Comparison of ENCODE assay signal across 25 cellular contexts in the genomic region with DNA sequence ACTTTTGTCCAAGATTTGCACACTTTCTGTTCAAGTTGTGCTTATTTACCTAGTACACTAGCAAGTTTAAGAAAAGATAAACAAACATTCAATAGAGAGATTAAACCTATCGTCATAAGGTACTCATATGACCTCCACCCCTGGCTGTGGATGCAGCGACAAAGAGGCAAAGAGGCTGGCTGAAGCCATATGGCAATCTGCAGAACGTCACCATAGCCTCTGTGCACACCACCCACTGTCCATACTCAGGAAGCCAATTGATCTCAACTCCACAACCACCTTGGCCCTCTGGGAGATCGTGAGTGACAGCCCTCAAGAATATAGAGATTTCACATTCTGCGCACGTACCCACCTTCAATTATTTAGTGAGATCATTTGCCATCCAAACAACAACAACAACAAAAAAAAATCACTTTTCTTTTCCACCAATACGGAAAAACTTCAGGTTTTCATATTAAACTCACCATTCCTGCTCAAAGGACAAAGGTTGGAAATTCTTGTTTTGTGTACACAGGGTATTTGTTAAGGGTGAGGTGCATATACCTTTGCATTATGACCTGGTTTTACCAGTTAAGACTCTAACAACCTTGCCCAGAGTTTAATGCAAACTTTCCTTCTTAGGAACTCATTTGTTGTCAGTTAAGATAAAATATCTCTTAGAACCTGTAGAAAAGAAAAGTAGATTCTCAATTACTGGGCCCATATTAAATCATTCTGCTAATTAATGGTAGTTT.
"Had no signal": no experiment of that assay in that cellular context is flagged by ENCODE, and none has a peak within 500 bp of the region (broad histone marks: within the 10 kb centered on the region; RNA-seq: fewer than 3 reads in every experiment).

No MANE protein-coding gene starts in this region.

- H3K4me3 Mint-ChIP-seq: activated naive CD8-positive, alpha-beta T cell; activated T-cell treated with anti-CD3 and anti-CD28 coated beads, Interleukin-2, amount 50 U/mL, for 24 hours; activated T-helper 17 cell treated with anti-CD3 and anti-CD28 coated beads, Interleukin-2, amount 50 U/mL, for 72 hours; effector memory CD8-positive, alpha-beta T cell; mesothelial cell of epicardium; natural killer cell treated with Interleukin-12 subunit alpha and Interleukin-12 subunit beta and Interleukin-15 and Interleukin-18, amount 100 ng/mL, for 72 hours; stimulated activated naive CD8-positive, alpha-beta T cell treated with anti-CD3 and anti-CD28 coated beads, Interleukin-15, amount 100 ng/mL, for 72 hours had no signal

- H3K36me3 Mint-ChIP-seq: activated naive CD8-positive, alpha-beta T cell; mesothelial cell of epicardium; natural killer cell treated with Interleukin-12 subunit alpha and Interleukin-12 subunit beta and Interleukin-15 and Interleukin-18, amount 100 ng/mL, for 72 hours had no signal

- H3K4me1 Mint-ChIP-seq: activated T-helper 17 cell treated with anti-CD3 and anti-CD28 coated beads, Interleukin-2, amount 50 U/mL, for 72 hours; mesothelial cell of epicardium; stimulated activated naive CD8-positive, alpha-beta T cell treated with anti-CD3 and anti-CD28 coated beads, Interleukin-15, amount 100 ng/mL, for 72 hours had no signal

- H3K4me3 ChIP-seq: adrenal gland, ascending aorta, psoas muscle, suprapubic skin, tibial nerve, uterus had no signal

- H3K27me3 Mint-ChIP-seq: activated naive CD8-positive, alpha-beta T cell; activated T-cell treated with anti-CD3 and anti-CD28 coated beads, Interleukin-2, amount 50 U/mL, for 24 hours; activated T-helper 17 cell treated with anti-CD3 and anti-CD28 coated beads, Interleukin-2, amount 50 U/mL, for 72 hours; effector memory CD8-positive, alpha-beta T cell; natural killer cell treated with Interleukin-12 subunit alpha and Interleukin-12 subunit beta and Interleukin-15 and Interleukin-18, amount 100 ng/mL, for 72 hours; stimulated activated naive CD8-positive, alpha-beta T cell treated with anti-CD3 and anti-CD28 coated beads, Interleukin-15, amount 100 ng/mL, for 72 hours had no signal

- H3K36me3 ChIP-seq: adrenal gland, ascending aorta, brain microvascular endothelial cell, suprapubic skin, tibial nerve, uterus had no signal

- DNase-seq: activated CD4-positive, alpha-beta T cell treated with anti-CD3 and anti-CD28 coated beads for 1 hour; activated naive CD4-positive, alpha-beta T cell; activated T-cell treated with anti-CD3 and anti-CD28 coated beads, Interleukin-2, amount 50 U/mL, for 24 hours; adrenal gland; brain microvascular endothelial cell; caudate nucleus; effector memory CD8-positive, alpha-beta T cell; foreskin melanocyte; hippocampal formation; kidney glomerular epithelial cell; left ventricle myocardium superior; mammary epithelial cell; psoas muscle; right cardiac atrium; stimulated activated CD4-positive, alpha-beta T cell treated with anti-CD3 and anti-CD28 coated beads, Interleukin-1b, Interleukin-23, amount 100 ng/mL, for 48 hours; stimulated activated naive CD8-positive, alpha-beta T cell treated with anti-CD3 and anti-CD28 coated beads, Interleukin-15, amount 100 ng/mL, for 72 hours; uterus had no signal

- ATAC-seq: activated T-helper 17 cell treated with anti-CD3 and anti-CD28 coated beads, Interleukin-2, amount 50 U/mL, for 72 hours; effector memory CD8-positive, alpha-beta T cell; esophagus mucosa; left ventricle myocardium superior; natural killer cell treated with Interleukin-12 subunit alpha and Interleukin-12 subunit beta and Interleukin-15 and Interleukin-18, amount 100 ng/mL, for 72 hours; psoas muscle; right cardiac atrium; stimulated activated naive CD8-positive, alpha-beta T cell treated with anti-CD3 and anti-CD28 coated beads, Interleukin-15, amount 100 ng/mL, for 72 hours had no signal

- H3K9me3 Mint-ChIP-seq: activated T-cell treated with anti-CD3 and anti-CD28 coated beads, Interleukin-2, amount 50 U/mL, for 24 hours; activated T-helper 17 cell treated with anti-CD3 and anti-CD28 coated beads, Interleukin-2, amount 50 U/mL, for 72 hours; mesothelial cell of epicardium had no signal

- H3K27ac ChIP-seq: adrenal gland, ascending aorta, brain microvascular endothelial cell, psoas muscle, suprapubic skin, tibial nerve, uterus had no signal

- H3K4me1 ChIP-seq: adrenal gland, ascending aorta, psoas muscle, suprapubic skin, tibial nerve, uterus had no signal

- H3K27ac Mint-ChIP-seq: activated naive CD8-positive, alpha-beta T cell; activated T-cell treated with anti-CD3 and anti-CD28 coated beads, Interleukin-2, amount 50 U/mL, for 24 hours; activated T-helper 17 cell treated with anti-CD3 and anti-CD28 coated beads, Interleukin-2, amount 50 U/mL, for 72 hours; effector memory CD8-positive, alpha-beta T cell; mesothelial cell of epicardium; natural killer cell treated with Interleukin-12 subunit alpha and Interleukin-12 subunit beta and Interleukin-15 and Interleukin-18, amount 100 ng/mL, for 72 hours; stimulated activated naive CD8-positive, alpha-beta T cell treated with anti-CD3 and anti-CD28 coated beads, Interleukin-15, amount 100 ng/mL, for 72 hours had no signal

- H3K27me3 ChIP-seq: adrenal gland, ascending aorta, brain microvascular endothelial cell, suprapubic skin, tibial nerve, uterus had no signal

- H3K9me3 ChIP-seq: adrenal gland, ascending aorta, psoas muscle, suprapubic skin, tibial nerve, uterus had no signal
